Comparison of ENCODE assay signal across 1 cellular context in genomic region chr9:133353548-133353947, GRCh38.
A peak's percentile ranks its signal among the peaks of the same experiment; 100 is the strongest.
TF ChIP-seq lines count a peak whose summit lies in the region.

No MANE protein-coding gene starts in this region.

TF ChIP-seq in H1, 55 proteins besides CTCF, POLR2A, EP300 and RAD21:
- TF ChIP-seq, protein P1, sequence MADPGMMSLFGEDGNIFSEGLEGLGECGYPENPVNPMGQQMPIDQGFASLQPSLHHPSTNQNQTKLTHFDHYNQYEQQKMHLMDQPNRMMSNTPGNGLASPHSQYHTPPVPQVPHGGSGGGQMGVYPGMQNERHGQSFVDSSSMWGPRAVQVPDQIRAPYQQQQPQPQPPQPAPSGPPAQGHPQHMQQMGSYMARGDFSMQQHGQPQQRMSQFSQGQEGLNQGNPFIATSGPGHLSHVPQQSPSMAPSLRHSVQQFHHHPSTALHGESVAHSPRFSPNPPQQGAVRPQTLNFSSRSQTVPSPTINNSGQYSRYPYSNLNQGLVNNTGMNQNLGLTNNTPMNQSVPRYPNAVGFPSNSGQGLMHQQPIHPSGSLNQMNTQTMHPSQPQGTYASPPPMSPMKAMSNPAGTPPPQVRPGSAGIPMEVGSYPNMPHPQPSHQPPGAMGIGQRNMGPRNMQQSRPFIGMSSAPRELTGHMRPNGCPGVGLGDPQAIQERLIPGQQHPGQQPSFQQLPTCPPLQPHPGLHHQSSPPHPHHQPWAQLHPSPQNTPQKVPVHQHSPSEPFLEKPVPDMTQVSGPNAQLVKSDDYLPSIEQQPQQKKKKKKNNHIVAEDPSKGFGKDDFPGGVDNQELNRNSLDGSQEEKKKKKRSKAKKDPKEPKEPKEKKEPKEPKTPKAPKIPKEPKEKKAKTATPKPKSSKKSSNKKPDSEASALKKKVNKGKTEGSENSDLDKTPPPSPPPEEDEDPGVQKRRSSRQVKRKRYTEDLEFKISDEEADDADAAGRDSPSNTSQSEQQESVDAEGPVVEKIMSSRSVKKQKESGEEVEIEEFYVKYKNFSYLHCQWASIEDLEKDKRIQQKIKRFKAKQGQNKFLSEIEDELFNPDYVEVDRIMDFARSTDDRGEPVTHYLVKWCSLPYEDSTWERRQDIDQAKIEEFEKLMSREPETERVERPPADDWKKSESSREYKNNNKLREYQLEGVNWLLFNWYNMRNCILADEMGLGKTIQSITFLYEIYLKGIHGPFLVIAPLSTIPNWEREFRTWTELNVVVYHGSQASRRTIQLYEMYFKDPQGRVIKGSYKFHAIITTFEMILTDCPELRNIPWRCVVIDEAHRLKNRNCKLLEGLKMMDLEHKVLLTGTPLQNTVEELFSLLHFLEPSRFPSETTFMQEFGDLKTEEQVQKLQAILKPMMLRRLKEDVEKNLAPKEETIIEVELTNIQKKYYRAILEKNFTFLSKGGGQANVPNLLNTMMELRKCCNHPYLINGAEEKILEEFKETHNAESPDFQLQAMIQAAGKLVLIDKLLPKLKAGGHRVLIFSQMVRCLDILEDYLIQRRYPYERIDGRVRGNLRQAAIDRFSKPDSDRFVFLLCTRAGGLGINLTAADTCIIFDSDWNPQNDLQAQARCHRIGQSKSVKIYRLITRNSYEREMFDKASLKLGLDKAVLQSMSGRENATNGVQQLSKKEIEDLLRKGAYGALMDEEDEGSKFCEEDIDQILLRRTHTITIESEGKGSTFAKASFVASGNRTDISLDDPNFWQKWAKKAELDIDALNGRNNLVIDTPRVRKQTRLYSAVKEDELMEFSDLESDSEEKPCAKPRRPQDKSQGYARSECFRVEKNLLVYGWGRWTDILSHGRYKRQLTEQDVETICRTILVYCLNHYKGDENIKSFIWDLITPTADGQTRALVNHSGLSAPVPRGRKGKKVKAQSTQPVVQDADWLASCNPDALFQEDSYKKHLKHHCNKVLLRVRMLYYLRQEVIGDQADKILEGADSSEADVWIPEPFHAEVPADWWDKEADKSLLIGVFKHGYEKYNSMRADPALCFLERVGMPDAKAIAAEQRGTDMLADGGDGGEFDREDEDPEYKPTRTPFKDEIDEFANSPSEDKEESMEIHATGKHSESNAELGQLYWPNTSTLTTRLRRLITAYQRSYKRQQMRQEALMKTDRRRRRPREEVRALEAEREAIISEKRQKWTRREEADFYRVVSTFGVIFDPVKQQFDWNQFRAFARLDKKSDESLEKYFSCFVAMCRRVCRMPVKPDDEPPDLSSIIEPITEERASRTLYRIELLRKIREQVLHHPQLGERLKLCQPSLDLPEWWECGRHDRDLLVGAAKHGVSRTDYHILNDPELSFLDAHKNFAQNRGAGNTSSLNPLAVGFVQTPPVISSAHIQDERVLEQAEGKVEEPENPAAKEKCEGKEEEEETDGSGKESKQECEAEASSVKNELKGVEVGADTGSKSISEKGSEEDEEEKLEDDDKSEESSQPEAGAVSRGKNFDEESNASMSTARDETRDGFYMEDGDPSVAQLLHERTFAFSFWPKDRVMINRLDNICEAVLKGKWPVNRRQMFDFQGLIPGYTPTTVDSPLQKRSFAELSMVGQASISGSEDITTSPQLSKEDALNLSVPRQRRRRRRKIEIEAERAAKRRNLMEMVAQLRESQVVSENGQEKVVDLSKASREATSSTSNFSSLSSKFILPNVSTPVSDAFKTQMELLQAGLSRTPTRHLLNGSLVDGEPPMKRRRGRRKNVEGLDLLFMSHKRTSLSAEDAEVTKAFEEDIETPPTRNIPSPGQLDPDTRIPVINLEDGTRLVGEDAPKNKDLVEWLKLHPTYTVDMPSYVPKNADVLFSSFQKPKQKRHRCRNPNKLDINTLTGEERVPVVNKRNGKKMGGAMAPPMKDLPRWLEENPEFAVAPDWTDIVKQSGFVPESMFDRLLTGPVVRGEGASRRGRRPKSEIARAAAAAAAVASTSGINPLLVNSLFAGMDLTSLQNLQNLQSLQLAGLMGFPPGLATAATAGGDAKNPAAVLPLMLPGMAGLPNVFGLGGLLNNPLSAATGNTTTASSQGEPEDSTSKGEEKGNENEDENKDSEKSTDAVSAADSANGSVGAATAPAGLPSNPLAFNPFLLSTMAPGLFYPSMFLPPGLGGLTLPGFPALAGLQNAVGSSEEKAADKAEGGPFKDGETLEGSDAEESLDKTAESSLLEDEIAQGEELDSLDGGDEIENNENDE (IDR thresholded peaks at IDR 0.05; ENCODE audit: insufficient replicate concordance, low read length): no peak
- TF ChIP-seq ATF2 (IDR thresholded peaks at IDR 0.05; ENCODE audit: low read length) (no peak), TEAD4 (IDR thresholded peaks at IDR 0.05; ENCODE audit: low read depth, low read length) (no peak), POLR2AphosphoS5 (IDR thresholded peaks at IDR 0.05; ENCODE audit: low read depth, low read length) (peak; percentile 71; the same call in 1 of the 2 replicates), JUN (IDR thresholded peaks at IDR 0.05; ENCODE audit: low read depth, low read length) (no peak)
TF ChIP-seq in H1: peak in this region for 1.
